Comparison of ENCODE assay signal across 8 cellular contexts in genomic region chr10:97640868-97641811, GRCh38. TPM values are rescaled to one million over a fixed set of nuclear protein-coding genes. Genes with fewer than 3 reads are reported as not detected.
DNase-seq lines count a peak whose midpoint lies in the region; ATAC-seq, FAIRE-seq and TF ChIP-seq lines count a peak whose summit lies in the region.

No MANE protein-coding gene starts in this region.

- H3K36me3 Mint-ChIP-seq in activated naive CD4-positive, alpha-beta T cell treated with anti-CD3 and anti-CD28 coated beads for 36 hours (ENCODE audit: low read depth) = peaks cover 9% of the 10 kb centered on the region

- no peaks in the 10 kb centered on the region for H3K9me3 Mint-ChIP-seq in activated naive CD4-positive, alpha-beta T cell treated with anti-CD3 and anti-CD28 coated beads for 36 hours

- 0 out of 2 replicates have a peak, but pooled peaks cover 3% of the 10 kb centered on the region for H3K27me3 ChIP-seq in HAP-1 (ENCODE audit: low read depth)
- H3K27me3 ChIP-seq in pancreas = no peaks in the 10 kb centered on the region

- H3K4me3 Mint-ChIP-seq in activated naive CD4-positive, alpha-beta T cell treated with anti-CD3 and anti-CD28 coated beads for 36 hours = peak overlapping the region; percentile 93

- in situ Hi-C loops in HAP-1 (cut with MboI; ENCODE audit: low sequenced_read_pairs) = no loop called here

- no peak for TF ChIP-seq CTCF in GM10248 (IDR thresholded peaks at IDR 0.05; ENCODE audit: control extremely low read depth, extremely low read depth, low read depth, missing control alignments)
- TF ChIP-seq CTCF in pancreas (IDR thresholded peaks at IDR 0.05) = no peak

- H3K36me3 ChIP-seq in HAP-1 (replicated peaks) = peaks cover 11% of the 10 kb centered on the region; the same call in 1 of the 2 replicates
- peaks cover 0 to 4% (median 0%) of the 10 kb centered on the region in 3 donors for H3K36me3 ChIP-seq in pancreas

- DNase-seq in GM10248 (ENCODE audit: extremely low spot score) (peak; percentile 41), HAP-1 (ENCODE audit: low spot score in 2 of 2) (peak in 1 of 2 experiments; percentile 39), MV-4-11 (lab: John Stamatoyannopoulos, UW) (peak; percentile 35), Right ventricle myocardium superior (peak; percentile 46), pancreas (peak in 5 of 6 donors; percentile 6 to 54 (median 23)), foreskin melanocyte (no peak), H4 (ENCODE audit: low spot score) (no peak)
- DNase-seq in activated naive CD4-positive, alpha-beta T cell treated with anti-CD3 and anti-CD28 coated beads for 36 hours = peak; percentile 42

- ATAC-seq in Right ventricle myocardium superior (ENCODE audit: poor library complexity) (peak; percentile 56), pancreas (peak; percentile 49 to 67 (median 56))

- peak overlapping the region; percentile 66 for H3K4me3 ChIP-seq in HAP-1
- H3K4me3 ChIP-seq in pancreas = peak overlapping the region; percentile 52 to 78 (median 64)

- H3K4me1 ChIP-seq in HAP-1 (peaks cover 6% of the 10 kb centered on the region; the same call in 1 of the 2 replicates), pancreas (peaks cover 8 to 9% (median 8%) of the 10 kb centered on the region in 3 donors)

- POLR2A ChIA-PET in GM10248 (lab: Yijun Ruan, JAX) = interaction anchor here (0.6 to 1.2 kb wide), 2 partner anchors 30 to 46 kb away, joined by 3 to 5 read pairs; partner anchors contain the start of gene AVPI1

- no peaks in the 10 kb centered on the region for H3K27me3 Mint-ChIP-seq in activated naive CD4-positive, alpha-beta T cell treated with anti-CD3 and anti-CD28 coated beads for 36 hours (ENCODE audit: low read depth)

- peaks cover 18% of the 10 kb centered on the region for H3K4me1 Mint-ChIP-seq in activated naive CD4-positive, alpha-beta T cell treated with anti-CD3 and anti-CD28 coated beads for 36 hours (ENCODE audit: low read depth)

- H3K27ac ChIP-seq in pancreas = peak overlapping the region in 3 of 4 donors; percentile 3 to 70 (median 55)

- WGBS in pancreas, 2 donors = 1% methylated on average over 45 to 67 of the region's 67 CpGs

- no peaks in the 10 kb centered on the region for H3K9me3 ChIP-seq in HAP-1
- H3K9me3 ChIP-seq in pancreas = no peaks in the 10 kb centered on the region

- peak overlapping the region; percentile 59 for H3K27ac Mint-ChIP-seq in activated naive CD4-positive, alpha-beta T cell treated with anti-CD3 and anti-CD28 coated beads for 36 hours

- CTCF ChIA-PET in GM10248 (lab: Yijun Ruan, JAX) = interaction anchor here (0.8 to 2.0 kb wide), 6 partner anchors 9 to 107 kb away, joined by 3 to 5 read pairs (median 4); partner anchors contain the start of gene AVPI1
- CTCF ChIA-PET in activated naive CD4-positive, alpha-beta T cell treated with anti-CD3 and anti-CD28 coated beads for 36 hours (lab: Charles Lee) = interaction anchor here (0.6 to 1.4 kb wide), 5 partner anchors 20 to 307 kb away, joined by 3 to 4 read pairs (median 3); partner anchors contain the start of gene FRAT2

- intact Hi-C loops in activated naive CD4-positive, alpha-beta T cell treated with anti-CD3 and anti-CD28 coated beads for 36 hours (cut with micrococcal nuclease) = loop anchor here (1.0 to 10.0 kb wide), 11 partner anchors 8 to 1981 kb away; partner anchors contain the start of genes ARHGAP19, AVPI1, EXOSC1 and FRAT2
- intact Hi-C loops in Right ventricle myocardium superior (cut with DNase I) = no loop called here
- intact Hi-C loops in pancreas (cut with DNase I) = no loop called here

- FAIRE-seq in pancreas (lab: Jason Lieb, UNC) = no peak

RNA-seq across cellular contexts. Expression of gene PI4K2A, which starts 0.7 kb away (rescaled TPM):
- 1 to 10 TPM; 8.9 to 9.4 TPM for total RNA-seq in activated naive CD4-positive, alpha-beta T cell treated with anti-CD3 and anti-CD28 coated beads for 36 hours
- total RNA-seq in Right ventricle myocardium superior (9.9 TPM), pancreas (1 to 10 TPM; 2.2 to 8.9 (median 3.4) TPM)
- 1 to 10 TPM; 3.4 to 5.4 TPM for polyA plus RNA-seq in pancreas
- total RNA-seq in H4 (2014; rRNA removed; shearing (Covaris generic)) = 10.8 and 10.9 TPM in 2 replicates

RNA-seq across cellular contexts. Expression of gene MORN4, which starts 7.8 kb away (rescaled TPM):
- 10 to 100 TPM; 10.7 TPM for total RNA-seq in activated naive CD4-positive, alpha-beta T cell treated with anti-CD3 and anti-CD28 coated beads for 36 hours
- 8.1 TPM for total RNA-seq in Right ventricle myocardium superior
- 1 to 10 TPM; 3.3 to 6.4 (median 4.5) TPM for total RNA-seq in pancreas
- 1 to 10 TPM; 4.8 to 8.9 TPM for polyA plus RNA-seq in pancreas
- 4.2 and 5.6 TPM in 2 replicates for total RNA-seq in H4 (2014; rRNA removed; shearing (Covaris generic))

RNA-seq across cellular contexts. Expression of gene AVPI1, which starts 45.9 kb away (rescaled TPM):
- 1 to 10 TPM; 1.5 to 1.9 TPM for total RNA-seq in activated naive CD4-positive, alpha-beta T cell treated with anti-CD3 and anti-CD28 coated beads for 36 hours
- total RNA-seq in Right ventricle myocardium superior (7.9 TPM), pancreas (1 to 10 TPM; 3.7 to 6.2 (median 4.6) TPM)
- polyA plus RNA-seq in pancreas = 1 to 10 TPM; 4.1 to 9.1 TPM
- 26.8 and 32.1 TPM in 2 replicates for total RNA-seq in H4 (2014; rRNA removed; shearing (Covaris generic))

RNA-seq across cellular contexts. Expression of gene C10orf62, which starts 51.6 kb away (rescaled TPM):
- not detected for total RNA-seq in activated naive CD4-positive, alpha-beta T cell treated with anti-CD3 and anti-CD28 coated beads for 36 hours
- total RNA-seq in Right ventricle myocardium superior (0.48 TPM), pancreas (1 to 10 TPM in 2 of 6 donors, under 1 TPM in 4; 0.34 to 1.9 (median 0.61) TPM)
- under 1 TPM; 0.12 to 0.95 TPM for polyA plus RNA-seq in pancreas
- not detected in 2 replicates for total RNA-seq in H4 (2014; rRNA removed; shearing (Covaris generic))

RNA-seq across cellular contexts. Expression of gene HOGA1, which starts 57.0 kb away (rescaled TPM):
- total RNA-seq in activated naive CD4-positive, alpha-beta T cell treated with anti-CD3 and anti-CD28 coated beads for 36 hours = not detected
- 18.7 TPM for total RNA-seq in Right ventricle myocardium superior
- 10 to 100 TPM in 2 of 6 donors, 1 to 10 TPM in 4; 7.2 to 14.9 (median 8.7) TPM for total RNA-seq in pancreas
- 10 to 100 TPM; 15.9 to 20.5 TPM for polyA plus RNA-seq in pancreas
- 0.97 and 1.3 TPM in 2 replicates for total RNA-seq in H4 (2014; rRNA removed; shearing (Covaris generic))

Comparison
In these comparisons a context has a peak if more than half of its experiments do, and no peak if none do; other contexts are left out.
1. DNase-seq: peak in GM10248 (single experiment), MV-4-11 (single experiment), activated naive CD4-positive, alpha-beta T cell treated with anti-CD3 and anti-CD28 coated beads for 36 hours (single experiment), Right ventricle myocardium superior (single experiment) and pancreas (5 of 6); none in foreskin melanocyte (single experiment) and H4 (single experiment).